Comparison of ENCODE assay signal across 24 cellular contexts in genomic region chr4:113088050-113088449, GRCh38.
"Had no signal": no experiment of that assay in that cellular context is flagged by ENCODE, and none has a peak within 500 bp of the region (broad histone marks: within the 10 kb centered on the region; RNA-seq: fewer than 3 reads in every experiment).

No MANE protein-coding gene starts in this region.

- H3K27me3 ChIP-seq: Peyer's patch, SJCRH30 had no signal

- H3K4me3 Mint-ChIP-seq: IgD-negative memory B cell had no signal

- H3K9ac ChIP-seq: KMS-11 had no signal

- H3K4me2 ChIP-seq: KMS-11, PC-9 had no signal

- H3K4me1 Mint-ChIP-seq: IgD-negative memory B cell had no signal

- H3K4me3 ChIP-seq: K562, PC-9, Peyer's patch, SJCRH30 had no signal

- H3K36me3 Mint-ChIP-seq: IgD-negative memory B cell had no signal

- H3K27me3 Mint-ChIP-seq: IgD-negative memory B cell had no signal

- H3K4me1 ChIP-seq: Peyer's patch had no signal

- H2AFZ ChIP-seq: PC-9 had no signal

- H3K36me3 ChIP-seq: Peyer's patch, SJCRH30 had no signal

- DNase-seq: Kasumi-1, MM.1S, NCI-H1092 treated with DMSO at 0.1 percent for 48 hours, NCI-H1436, NCI-H187, NCI-H2029, NCI-H2081 treated with DMSO at 0.1 percent for 48 hours, NCI-H2171, NCI-H226, NCI-H446, NCI-H510A treated with DMSO at 0.1 percent for 48 hours, NCI-H526, NCI-H82, PC-9, Peyer's patch, SHP77 treated with DMSO at 0.1 percent for 48 hours, SJCRH30, T-helper 2 cell had no signal

- H3K27ac ChIP-seq: HL-60, KMS-11, PC-9, Peyer's patch, SJCRH30 had no signal

- H3K27ac Mint-ChIP-seq: IgD-negative memory B cell had no signal

- H3K9me3 ChIP-seq: Peyer's patch, SJCRH30 had no signal

- ATAC-seq: K562, Right ventricle myocardium inferior, SK-N-SH treated with all-trans-retinoic acid at 6 μM for 48 hours had no signal
